Comparison of ENCODE assay signal across 10 cellular contexts in the genomic region with DNA sequence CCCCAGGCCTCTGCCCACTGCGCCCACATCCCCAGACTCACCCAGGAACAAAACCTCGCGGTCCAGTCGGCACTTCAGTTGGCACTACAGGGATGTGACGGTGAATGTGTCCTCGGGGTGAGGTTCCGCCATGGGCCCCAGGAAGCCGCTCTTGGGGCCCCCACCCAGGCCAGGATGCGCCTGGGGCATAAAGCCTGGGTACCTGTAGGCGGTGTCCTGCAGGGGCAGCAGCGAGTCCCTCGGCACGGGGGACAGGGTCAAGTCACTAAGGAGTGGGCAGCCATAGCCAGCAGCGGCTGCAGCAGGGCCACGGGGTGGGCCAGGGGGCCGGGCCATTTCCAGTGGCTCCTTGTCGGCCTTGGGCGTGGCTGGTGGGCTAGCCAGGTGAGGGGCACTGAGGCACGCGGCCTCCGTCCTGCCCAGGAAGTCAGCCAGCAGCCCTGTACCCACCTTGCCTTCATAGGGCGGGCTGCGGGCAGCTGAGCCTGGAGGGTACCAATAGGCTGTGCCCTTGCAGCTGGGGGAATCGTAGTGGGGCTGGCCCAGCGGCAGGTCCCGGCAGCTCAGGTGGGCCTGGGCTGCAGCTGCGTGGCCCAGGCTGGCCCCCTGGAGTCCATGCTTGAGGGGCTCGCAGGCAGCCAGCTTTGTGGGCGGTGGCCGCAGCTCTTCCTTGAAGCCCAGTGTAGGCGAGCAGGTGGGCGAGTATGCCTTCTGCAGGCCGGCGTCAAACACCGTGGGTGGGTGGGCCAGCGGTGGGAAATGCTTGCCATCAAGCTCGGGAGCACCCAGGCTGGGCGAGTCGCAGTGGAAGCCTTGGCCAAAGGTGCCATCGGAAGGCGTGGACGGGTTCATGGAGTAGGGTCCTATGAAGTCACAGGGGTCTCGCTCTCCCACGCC. TPM values are rescaled to one million over a fixed set of nuclear protein-coding genes. Genes with fewer than 3 reads are reported as not detected.
DNase-seq lines count a peak whose midpoint lies in the region; ATAC-seq and TF ChIP-seq lines count a peak whose summit lies in the region.
"Had no signal": no experiment of that assay in that cellular context is flagged by ENCODE, and none has a peak within 500 bp of the region (broad histone marks: within the 10 kb centered on the region; RNA-seq: fewer than 3 reads in every experiment).

No MANE protein-coding gene starts in this region.

- no peak for DNase-seq in ascending aorta (ENCODE audit: low spot score in 2 of 2)
- DNase-seq in iPS-NIHi11 (ENCODE audit: low spot score) = peak; percentile 87
- no peak for DNase-seq in stimulated activated naive B cell treated with anti-CD40 and anti-IgM and Interleukin-4, amounts not matched to agents 10 μg/mL and 1 μg/mL and 100 μg/mL, for 72 hours
- DNase-seq in NCI-H748 (lab: John Stamatoyannopoulos, UW; ENCODE audit: unreplicated experiment) = no peak
- DNase-seq: activated CD8-positive, alpha-beta memory T cell treated with anti-CD3 and anti-CD28 coated beads, Interleukin-2, amount 50 U/mL, for 48 hours; NCI-H510A had no signal

- POLR2A ChIA-PET in HEK293 (lab: Yijun Ruan, JAX) = no interaction called here

- no peak overlapping the region for H3K4me3 ChIP-seq in HEK293 (ENCODE audit: low read depth, low read length)
- no peak overlapping the region for H3K4me3 ChIP-seq in ascending aorta

- no peaks in the 10 kb centered on the region for H3K27me3 Mint-ChIP-seq in stimulated activated naive B cell treated with anti-CD40 and anti-IgM and Interleukin-4, amounts not matched to agents 10 μg/mL and 1 μg/mL and 100 μg/mL, for 72 hours

- no peak for ATAC-seq in stimulated activated naive B cell treated with anti-CD40 and anti-IgM and Interleukin-4, amounts not matched to agents 10 μg/mL and 1 μg/mL and 100 μg/mL, for 72 hours (replicated peaks)
- ATAC-seq in HG03039 (IDR thresholded peaks at IDR 0.05; ENCODE audit: unreplicated experiment) (no peak), HG02840 (IDR thresholded peaks at IDR 0.05; ENCODE audit: low FRiP score, unreplicated experiment) (no peak), GM21390 (IDR thresholded peaks at IDR 0.05; ENCODE audit: unreplicated experiment) (no peak)

- H3K4me1 ChIP-seq in HEK293 (ENCODE audit: control insufficient read depth, insufficient read depth, low read length) (no peaks in the 10 kb centered on the region), ascending aorta (peaks cover 26 to 42% of the 10 kb centered on the region in 2 donors)

- CTCF ChIA-PET in HEK293 (lab: Yijun Ruan, JAX) = interaction anchor here (0.6 to 2.4 kb wide), 3 partner anchors 9 to 22 kb away, joined by 3 to 12 read pairs (median 4); no protein-coding TSS in a partner anchor

- no peaks in the 10 kb centered on the region for H3K27me3 ChIP-seq in ascending aorta

- peaks cover 0 to 66% of the 10 kb centered on the region in 2 experiments; a peak in 2 of 3 replicates for H3K36me3 ChIP-seq in HEK293 (ENCODE audit: control insufficient read depth in 2 of 2, insufficient read depth in 1 of 2, low read length in 2 of 2)
- peaks cover 62 to 66% of the 10 kb centered on the region in 2 donors for H3K36me3 ChIP-seq in ascending aorta

- TF ChIP-seq CTCF in HEK293 (tag by site-specific recombination; IDR thresholded peaks at IDR 0.05) = peak; percentile 43; the same call in 1 of the 2 replicates
- TF ChIP-seq CTCF in ascending aorta (IDR thresholded peaks at IDR 0.05) = no peak

- intact Hi-C loops in ascending aorta (cut with DNase I) = no loop called here

- H3K9me3 ChIP-seq in HEK293 (ENCODE audit: control insufficient read depth, insufficient read depth, low read depth, low read length) (no peaks in the 10 kb centered on the region), ascending aorta (no peaks in the 10 kb centered on the region)

- no peak overlapping the region for H3K4me3 Mint-ChIP-seq in stimulated activated naive B cell treated with anti-CD40 and anti-IgM and Interleukin-4, amounts not matched to agents 10 μg/mL and 1 μg/mL and 100 μg/mL, for 72 hours

- peak overlapping the region; percentile 47 for H3K27ac Mint-ChIP-seq in stimulated activated naive B cell treated with anti-CD40 and anti-IgM and Interleukin-4, amounts not matched to agents 10 μg/mL and 1 μg/mL and 100 μg/mL, for 72 hours

- no peaks in the 10 kb centered on the region for H3K9me3 Mint-ChIP-seq in stimulated activated naive B cell treated with anti-CD40 and anti-IgM and Interleukin-4, amounts not matched to agents 10 μg/mL and 1 μg/mL and 100 μg/mL, for 72 hours

- peaks cover 21 to 31% of the 10 kb centered on the region in 2 donors for H3K36me3 Mint-ChIP-seq in stimulated activated naive B cell treated with anti-CD40 and anti-IgM and Interleukin-4, amounts not matched to agents 10 μg/mL and 1 μg/mL and 100 μg/mL, for 72 hours

- peaks cover 6% of the 10 kb centered on the region in 2 donors for H3K4me1 Mint-ChIP-seq in stimulated activated naive B cell treated with anti-CD40 and anti-IgM and Interleukin-4, amounts not matched to agents 10 μg/mL and 1 μg/mL and 100 μg/mL, for 72 hours

- H3K27ac ChIP-seq in HEK293 (ENCODE audit: extremely low read depth, low read depth, low read length) = no peak overlapping the region
- H3K27ac ChIP-seq in ascending aorta = peak overlapping the region; percentile 79 to 91

TF ChIP-seq in HEK293, 187 proteins besides CTCF, POLR2A, EP300 and RAD21 (continues in another document):
- TF ChIP-seq, protein P1, sequence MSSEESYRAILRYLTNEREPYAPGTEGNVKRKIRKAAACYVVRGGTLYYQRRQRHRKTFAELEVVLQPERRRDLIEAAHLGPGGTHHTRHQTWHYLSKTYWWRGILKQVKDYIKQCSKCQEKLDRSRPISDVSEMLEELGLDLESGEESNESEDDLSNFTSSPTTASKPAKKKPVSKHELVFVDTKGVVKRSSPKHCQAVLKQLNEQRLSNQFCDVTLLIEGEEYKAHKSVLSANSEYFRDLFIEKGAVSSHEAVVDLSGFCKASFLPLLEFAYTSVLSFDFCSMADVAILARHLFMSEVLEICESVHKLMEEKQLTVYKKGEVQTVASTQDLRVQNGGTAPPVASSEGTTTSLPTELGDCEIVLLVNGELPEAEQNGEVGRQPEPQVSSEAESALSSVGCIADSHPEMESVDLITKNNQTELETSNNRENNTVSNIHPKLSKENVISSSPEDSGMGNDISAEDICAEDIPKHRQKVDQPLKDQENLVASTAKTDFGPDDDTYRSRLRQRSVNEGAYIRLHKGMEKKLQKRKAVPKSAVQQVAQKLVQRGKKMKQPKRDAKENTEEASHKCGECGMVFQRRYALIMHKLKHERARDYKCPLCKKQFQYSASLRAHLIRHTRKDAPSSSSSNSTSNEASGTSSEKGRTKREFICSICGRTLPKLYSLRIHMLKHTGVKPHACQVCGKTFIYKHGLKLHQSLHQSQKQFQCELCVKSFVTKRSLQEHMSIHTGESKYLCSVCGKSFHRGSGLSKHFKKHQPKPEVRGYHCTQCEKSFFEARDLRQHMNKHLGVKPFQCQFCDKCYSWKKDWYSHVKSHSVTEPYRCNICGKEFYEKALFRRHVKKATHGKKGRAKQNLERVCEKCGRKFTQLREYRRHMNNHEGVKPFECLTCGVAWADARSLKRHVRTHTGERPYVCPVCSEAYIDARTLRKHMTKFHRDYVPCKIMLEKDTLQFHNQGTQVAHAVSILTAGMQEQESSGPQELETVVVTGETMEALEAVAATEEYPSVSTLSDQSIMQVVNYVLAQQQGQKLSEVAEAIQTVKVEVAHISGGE (tag by site-specific recombination; conservative IDR thresholded peaks at IDR 0.05; ENCODE audit: low read depth) = no peak
- TF ChIP-seq ZNF350 (tag by site-specific recombination; IDR thresholded peaks at IDR 0.05) (no peak), ZNF580 (tag by site-specific recombination; IDR thresholded peaks at IDR 0.05) (no peak), KLF7 (tag by site-specific recombination; IDR thresholded peaks at IDR 0.05; ENCODE audit: borderline replicate concordance) (no peak), SP2 (tag by site-specific recombination; IDR thresholded peaks at IDR 0.05) (peak; percentile 14; the same call in 1 of the 2 replicates), EGR2 (tag by site-specific recombination; IDR thresholded peaks at IDR 0.05; ENCODE audit: low read depth) (peak; percentile 81), SALL2 (tag by site-specific recombination; IDR thresholded peaks at IDR 0.05; ENCODE audit: borderline replicate concordance) (no peak), ZNF623 (tag by site-specific recombination; IDR thresholded peaks at IDR 0.05) (no peak), ZNF175 (tag by site-specific recombination; IDR thresholded peaks at IDR 0.05) (no peak), OVOL3 (tag by site-specific recombination; IDR thresholded peaks at IDR 0.05) (no peak), ZFHX2 (tag by site-specific recombination; conservative IDR thresholded peaks at IDR 0.05) (peak; percentile 83)
- TF ChIP-seq, protein P2, sequence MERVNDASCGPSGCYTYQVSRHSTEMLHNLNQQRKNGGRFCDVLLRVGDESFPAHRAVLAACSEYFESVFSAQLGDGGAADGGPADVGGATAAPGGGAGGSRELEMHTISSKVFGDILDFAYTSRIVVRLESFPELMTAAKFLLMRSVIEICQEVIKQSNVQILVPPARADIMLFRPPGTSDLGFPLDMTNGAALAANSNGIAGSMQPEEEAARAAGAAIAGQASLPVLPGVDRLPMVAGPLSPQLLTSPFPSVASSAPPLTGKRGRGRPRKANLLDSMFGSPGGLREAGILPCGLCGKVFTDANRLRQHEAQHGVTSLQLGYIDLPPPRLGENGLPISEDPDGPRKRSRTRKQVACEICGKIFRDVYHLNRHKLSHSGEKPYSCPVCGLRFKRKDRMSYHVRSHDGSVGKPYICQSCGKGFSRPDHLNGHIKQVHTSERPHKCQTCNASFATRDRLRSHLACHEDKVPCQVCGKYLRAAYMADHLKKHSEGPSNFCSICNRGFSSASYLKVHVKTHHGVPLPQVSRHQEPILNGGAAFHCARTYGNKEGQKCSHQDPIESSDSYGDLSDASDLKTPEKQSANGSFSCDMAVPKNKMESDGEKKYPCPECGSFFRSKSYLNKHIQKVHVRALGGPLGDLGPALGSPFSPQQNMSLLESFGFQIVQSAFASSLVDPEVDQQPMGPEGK (tag by site-specific recombination; IDR thresholded peaks at IDR 0.05) = 0 out of 2 replicates have a peak, but pooled peaks have one; percentile 20

RNA-seq across cellular contexts. Expression of gene AHDC1, which starts 56.5 kb away (rescaled TPM):
- 205 TPM for total RNA-seq in ascending aorta

RNA-seq across cellular contexts. Expression of gene WASF2, which starts 57.5 kb away (rescaled TPM):
- 70.4 TPM for total RNA-seq in ascending aorta
